ENCODE assay signal across 8 cellular contexts in genomic region chr12:71846322-71846940, GRCh38. TPM values are rescaled to one million over a fixed set of nuclear protein-coding genes. Genes with fewer than 3 reads are reported as not detected.
A peak's percentile ranks its signal among the peaks of the same experiment; 100 is the strongest.
DNase-seq lines count a peak whose midpoint lies in the region; ATAC-seq and TF ChIP-seq lines count a peak whose summit lies in the region.

No MANE protein-coding gene starts in this region.

- CTCF ChIA-PET in CD8-positive, alpha-beta memory T cell (lab: Charles Lee), result interaction anchor here (0.7 to 2.2 kb wide), 7 partner anchors 9 to 426 kb away, joined by 3 to 10 read pairs (median 4); no protein-coding TSS in a partner anchor

- H3K27me3 Mint-ChIP-seq in CD8-positive, alpha-beta memory T cell, result no peaks in the 10 kb centered on the region
- no peaks in the 10 kb centered on the region for H3K27me3 Mint-ChIP-seq in effector memory CD8-positive, alpha-beta T cell

- H3K27ac ChIP-seq in CD8-positive, alpha-beta memory T cell (ENCODE audit: low read depth, low read length), result no peak overlapping the region
- no peak overlapping the region for H3K27ac ChIP-seq in osteoblast (ENCODE audit: low read depth, low read length)

- H3K4me3 ChIP-seq in CD8-positive, alpha-beta memory T cell (ENCODE audit: low read length), result no peak overlapping the region
- no peak overlapping the region for H3K4me3 ChIP-seq in osteoblast (ENCODE audit: insufficient read depth, low read length)

- peaks cover 26 to 50% (median 39%) of the 10 kb centered on the region in 3 donors for H3K4me1 Mint-ChIP-seq in CD8-positive, alpha-beta memory T cell
- H3K4me1 Mint-ChIP-seq in effector memory CD8-positive, alpha-beta T cell (ENCODE audit: low read depth in 2 of 2), result peaks cover 7 to 20% of the 10 kb centered on the region in 2 donors

- H3K36me3 Mint-ChIP-seq in CD8-positive, alpha-beta memory T cell, result peaks cover 7 to 35% (median 13%) of the 10 kb centered on the region in 3 donors
- H3K36me3 Mint-ChIP-seq in effector memory CD8-positive, alpha-beta T cell (ENCODE audit: insufficient read depth), result peaks cover 21% of the 10 kb centered on the region

- H3K27me3 ChIP-seq in CD8-positive, alpha-beta memory T cell (ENCODE audit: insufficient read depth, low read length, poor library complexity, severe bottlenecking), result no peaks in the 10 kb centered on the region
- no peaks in the 10 kb centered on the region for H3K27me3 ChIP-seq in osteoblast (ENCODE audit: insufficient read depth, low read length)

- peak; percentile 64 for TF ChIP-seq CTCF in osteoblast (IDR thresholded peaks at IDR 0.05; ENCODE audit: extremely low read depth, low read depth, low read length)

- H3K27ac Mint-ChIP-seq in CD8-positive, alpha-beta memory T cell, result peak overlapping the region in 5 of 8 donors; percentile 7 to 69 (median 18)
- H3K27ac Mint-ChIP-seq in effector memory CD8-positive, alpha-beta T cell, result no peak overlapping the region

- POLR2A ChIA-PET in CD8-positive, alpha-beta memory T cell (lab: Charles Lee), result interaction anchor here (0.5 to 0.6 kb wide), 4 partner anchors 62 to 663 kb away, joined by 3 to 4 read pairs (median 4); no protein-coding TSS in a partner anchor

- peaks cover 97% of the 10 kb centered on the region for H3K79me2 ChIP-seq in osteoblast (ENCODE audit: insufficient read depth, low read length)

- peaks cover 0 to 4% (median 0%) of the 10 kb centered on the region in 5 donors for H3K9me3 Mint-ChIP-seq in CD8-positive, alpha-beta memory T cell
- no peaks in the 10 kb centered on the region for H3K9me3 Mint-ChIP-seq in effector memory CD8-positive, alpha-beta T cell

- H2AFZ ChIP-seq in osteoblast (ENCODE audit: low read length), result no peak overlapping the region

- peak; percentile 57 for ATAC-seq in GM19395 (IDR thresholded peaks at IDR 0.05; ENCODE audit: unreplicated experiment)
- ATAC-seq in effector memory CD8-positive, alpha-beta T cell (replicated peaks), result peak; percentile 69
- ATAC-seq in GM21576 (IDR thresholded peaks at IDR 0.05; ENCODE audit: unreplicated experiment), result no peak

- DNase-seq in CD8-positive, alpha-beta memory T cell, result peak in 2 of 5 donors; percentile 7 to 43
- DNase-seq in NCI-H748 treated with DMSO at 0.1 percent for 48 hours (lab: John Stamatoyannopoulos, UW) (peak; percentile 5), osteoblast (ENCODE audit: insufficient read length, low spot score, missing footprints) (peak; percentile 62), GOT3 (lab: John Stamatoyannopoulos, UW) (no peak)
- no peak for DNase-seq in effector memory CD8-positive, alpha-beta T cell
- DNase-seq in stimulated activated CD4-positive, alpha-beta T cell treated with anti-CD3 and anti-CD28 coated beads, Interleukin-1b, Interleukin-23, amount 100 ng/mL, for 48 hours, result no peak

- no peaks in the 10 kb centered on the region for H3K9me3 ChIP-seq in CD8-positive, alpha-beta memory T cell (ENCODE audit: low read length)
- no peaks in the 10 kb centered on the region for H3K9me3 ChIP-seq in osteoblast (ENCODE audit: low read depth, low read length)

- H3K4me3 Mint-ChIP-seq in CD8-positive, alpha-beta memory T cell, result no peak overlapping the region
- no peak overlapping the region for H3K4me3 Mint-ChIP-seq in effector memory CD8-positive, alpha-beta T cell

- no peak overlapping the region for H3K4me2 ChIP-seq in osteoblast (ENCODE audit: insufficient read depth, low read length)

- peaks cover 20% of the 10 kb centered on the region for H3K4me1 ChIP-seq in CD8-positive, alpha-beta memory T cell (ENCODE audit: insufficient read depth, low read length)
- no peaks in the 10 kb centered on the region for H3K4me1 ChIP-seq in osteoblast (ENCODE audit: insufficient read depth, low read length)

- peaks cover 43% of the 10 kb centered on the region for H4K20me1 ChIP-seq in osteoblast (ENCODE audit: insufficient read depth, low read length)

- H3K36me3 ChIP-seq in CD8-positive, alpha-beta memory T cell (ENCODE audit: insufficient read depth, low read length), result no peaks in the 10 kb centered on the region
- H3K36me3 ChIP-seq in osteoblast (ENCODE audit: insufficient read depth, low read length), result no peaks in the 10 kb centered on the region

RNA-seq across cellular contexts. Expression of gene TBC1D15, which starts 6.9 kb away (rescaled TPM):
- 10 to 100 TPM; 38.1 to 39.5 TPM for total RNA-seq in CD8-positive, alpha-beta memory T cell
- polyA plus RNA-seq in CD8-positive, alpha-beta memory T cell, result 36.6 TPM
- total RNA-seq in osteoblast, result 30.4 and 30.9 TPM in 2 replicates

Comparison
In these comparisons a context has a peak if more than half of its experiments do, and no peak if none do; other contexts are left out.
1. DNase-seq: peak in NCI-H748 treated with DMSO at 0.1 percent for 48 hours (single experiment) and osteoblast (single experiment); none in effector memory CD8-positive, alpha-beta T cell (0 of 3), stimulated activated CD4-positive, alpha-beta T cell treated with anti-CD3 and anti-CD28 coated beads, Interleukin-1b, Interleukin-23, amount 100 ng/mL, for 48 hours (single experiment) and GOT3 (single experiment).
2. H3K27ac Mint-ChIP-seq: peak in CD8-positive, alpha-beta memory T cell (5 of 8); none in effector memory CD8-positive, alpha-beta T cell (0 of 2).